8 cellular contexts compared by ENCODE assay signal in genomic region chr9:136700959-136701664, GRCh38. TPM values are rescaled to one million over a fixed set of nuclear protein-coding genes. Genes with fewer than 3 reads are reported as not detected.
A peak's percentile ranks its signal among the peaks of the same experiment; 100 is the strongest.
DNase-seq lines count a peak whose midpoint lies in the region; ATAC-seq and TF ChIP-seq lines count a peak whose summit lies in the region.

No MANE protein-coding gene starts in this region.

- H3K9me3 ChIP-seq in Karpas-422 (ENCODE audit: low read length), result no peaks in the 10 kb centered on the region

- TF ChIP-seq CTCF in brain microvascular endothelial cell (IDR thresholded peaks at IDR 0.05; ENCODE audit: low read depth, low read length, missing control alignments), result no peak

- ATAC-seq in GM18511 (IDR thresholded peaks at IDR 0.05; ENCODE audit: unreplicated experiment) (peak; percentile 73), HG03520 (IDR thresholded peaks at IDR 0.05; ENCODE audit: unreplicated experiment) (peak; percentile 69)

- DNase-seq in activated T-cell treated with anti-CD3 and anti-CD28 coated beads, Interleukin-2, amount 50 U/mL, for 48 hours, result peak; percentile 86
- DNase-seq in retina, result peak; percentile 42
- no peak for DNase-seq in NCI-H446 (lab: John Stamatoyannopoulos, UW)
- DNase-seq in brain microvascular endothelial cell, result no peak
- no peak for DNase-seq in Karpas-422
- no peak for DNase-seq in dedifferentiated amniotic fluid mesenchymal stem cell (ENCODE audit: extremely low spot score)

- H3K27ac ChIP-seq in brain microvascular endothelial cell, result no peak overlapping the region
- no peak overlapping the region for H3K27ac ChIP-seq in Karpas-422 (ENCODE audit: low read length)

- no peak overlapping the region for H3K9ac ChIP-seq in Karpas-422 (ENCODE audit: low read length)

- no peak overlapping the region for H3K4me2 ChIP-seq in Karpas-422 (ENCODE audit: low read depth, low read length, poor library complexity, severe bottlenecking)

- no peak overlapping the region for H2AFZ ChIP-seq in Karpas-422 (ENCODE audit: low read length)

- peaks cover 12% of the 10 kb centered on the region for H3K27me3 ChIP-seq in brain microvascular endothelial cell (replicated peaks)
- no peaks in the 10 kb centered on the region for H3K27me3 ChIP-seq in Karpas-422 (ENCODE audit: low read length)

- no peaks in the 10 kb centered on the region; the same call in 1 of the 2 replicates for H4K20me1 ChIP-seq in Karpas-422 (ENCODE audit: insufficient read depth, low read depth, low read length)

- no peaks in the 10 kb centered on the region for H3K79me2 ChIP-seq in Karpas-422 (ENCODE audit: low read length)

- in situ Hi-C loops in brain microvascular endothelial cell (cut with HindIII; ENCODE audit: low pct_ligation_motif_present, low sequenced_read_pairs), result no loop called here

- H3K4me1 ChIP-seq in Karpas-422 (ENCODE audit: low read length), result no peaks in the 10 kb centered on the region

- H3K36me3 ChIP-seq in brain microvascular endothelial cell (replicated peaks) (no peaks in the 10 kb centered on the region), Karpas-422 (ENCODE audit: insufficient read depth, low read length) (no peaks in the 10 kb centered on the region)

- H3K4me3 ChIP-seq in brain microvascular endothelial cell (ENCODE audit: low read depth, low read length) (no peak overlapping the region), Karpas-422 (ENCODE audit: low read length) (no peak overlapping the region)

- no peaks in the 10 kb centered on the region for H3K9me2 ChIP-seq in Karpas-422 (replicated peaks; ENCODE audit: insufficient read depth, low read length)

RNA-seq across cellular contexts. Expression of gene DIPK1B, which starts 11.3 kb away (rescaled TPM):
- total RNA-seq in Karpas-422 (2014; rRNA removed; shearing (Covaris generic); ENCODE audit: low replicate concordance), result not detected in 2 replicates

RNA-seq across cellular contexts. Expression of gene AGPAT2, which starts 13.9 kb away (rescaled TPM):
- 12.3 and 38.5 TPM in 2 replicates for total RNA-seq in Karpas-422 (2014; rRNA removed; shearing (Covaris generic); ENCODE audit: low replicate concordance)

RNA-seq across cellular contexts. Expression of gene EGFL7, which starts 38.4 kb away (rescaled TPM):
- not detected in 2 replicates for total RNA-seq in Karpas-422 (2014; rRNA removed; shearing (Covaris generic); ENCODE audit: low replicate concordance)

RNA-seq across cellular contexts. Expression of gene LCN10, which starts 41.6 kb away (rescaled TPM):
- not detected in 2 replicates for total RNA-seq in Karpas-422 (2014; rRNA removed; shearing (Covaris generic); ENCODE audit: low replicate concordance)

RNA-seq across cellular contexts. Expression of gene LCN6, which starts 47.2 kb away (rescaled TPM):
- not detected in 2 replicates for total RNA-seq in Karpas-422 (2014; rRNA removed; shearing (Covaris generic); ENCODE audit: low replicate concordance)

Comparison
In these comparisons a context has a peak if more than half of its experiments do, and no peak if none do; other contexts are left out.
1. DNase-seq: peak in activated T-cell treated with anti-CD3 and anti-CD28 coated beads, Interleukin-2, amount 50 U/mL, for 48 hours (2 of 2) and retina (single experiment); none in NCI-H446 (0 of 2), brain microvascular endothelial cell (single experiment), Karpas-422 (single experiment) and dedifferentiated amniotic fluid mesenchymal stem cell (single experiment).